ENCODE assay signal across 1 cellular context in the genomic region with DNA sequence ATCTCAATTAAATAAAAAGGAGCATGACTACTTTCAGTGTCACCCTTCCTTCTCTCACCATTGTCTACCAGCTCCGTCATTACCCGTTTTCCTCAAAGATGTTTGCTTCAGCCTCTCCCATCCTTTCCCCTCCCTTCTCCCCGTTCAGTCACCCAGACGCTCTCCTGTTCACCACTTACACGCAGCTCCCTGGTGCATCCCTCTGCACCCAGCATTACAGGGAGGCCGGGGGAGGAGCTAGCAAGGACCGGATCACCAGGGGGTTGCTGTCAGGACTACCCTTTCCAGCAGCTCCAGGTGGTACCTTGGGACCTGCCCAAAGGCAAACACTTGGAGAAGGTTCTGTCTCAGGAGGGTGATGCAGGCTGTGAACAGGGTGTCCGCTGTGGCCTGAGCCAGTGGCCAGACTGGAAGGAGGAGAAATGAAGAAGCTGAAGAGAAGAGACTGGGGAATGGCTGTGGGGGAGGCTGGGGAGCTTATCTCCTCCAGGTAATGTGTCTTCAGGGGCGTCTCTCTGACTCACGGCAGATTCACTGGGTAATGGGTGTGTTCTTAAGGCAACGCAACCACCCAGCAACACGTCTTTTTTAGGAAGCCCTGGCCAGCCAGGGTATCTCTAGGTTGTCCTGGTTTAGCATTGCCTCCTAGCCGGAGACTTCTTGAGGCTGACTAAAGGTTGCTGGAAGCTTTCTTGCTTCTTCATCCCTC.
TF ChIP-seq lines count a peak whose summit lies in the region.

No MANE protein-coding gene starts in this region.

TF ChIP-seq in GM23338, 12 proteins besides CTCF, POLR2A, EP300 and RAD21 (continued from another document):
- no peak for TF ChIP-seq CREB1 (CRISPR knock-in tag; IDR thresholded peaks at IDR 0.05; ENCODE audit: low read depth)
